In genomic region chr1:113166473-113166872, GRCh38 we compare ENCODE assay signal across 23 cellular contexts.
DNase-seq lines count a peak whose midpoint lies in the region; ATAC-seq, FAIRE-seq and TF ChIP-seq lines count a peak whose summit lies in the region.
"Had no signal": no experiment of that assay in that cellular context is flagged by ENCODE, and none has a peak within 500 bp of the region (broad histone marks: within the 10 kb centered on the region; RNA-seq: fewer than 3 reads in every experiment).

No MANE protein-coding gene starts in this region.

- H3K27me3 ChIP-seq in GM23338 (ENCODE audit: insufficient read depth) (no peaks in the 10 kb centered on the region), aorta (ENCODE audit: control insufficient read depth in 1 of 2, insufficient read depth in 2 of 2, low read length in 1 of 2) (no peaks in the 10 kb centered on the region)
- H3K27me3 ChIP-seq: BLaER1, MG63, Peyer's patch had no signal

- H3K36me3 ChIP-seq in GM23338 (ENCODE audit: insufficient read depth) (no peaks in the 10 kb centered on the region), SK-N-MC (ENCODE audit: insufficient read depth, low read length) (no peaks in the 10 kb centered on the region), aorta (ENCODE audit: control insufficient read depth in 1 of 2, insufficient read depth in 2 of 2, low read length in 1 of 2) (no peaks in the 10 kb centered on the region)
- H3K36me3 ChIP-seq: BLaER1, HAP-1, MG63, Peyer's patch had no signal

- H3K79me2 ChIP-seq in GM23338 (replicated peaks; ENCODE audit: insufficient read depth), result no peaks in the 10 kb centered on the region

- H3K27ac Mint-ChIP-seq in GM23338 (no peak overlapping the region), nephron (peak overlapping the region; percentile 3 to 66 (median 28))
- H3K27ac Mint-ChIP-seq: CD4-positive, CD25-positive, alpha-beta regulatory T cell had no signal

- H3K9me3 ChIP-seq in SK-N-MC (ENCODE audit: low read depth, low read length) (no peaks in the 10 kb centered on the region), aorta (ENCODE audit: control insufficient read depth, low read length) (peaks cover 5% of the 10 kb centered on the region)
- H3K9me3 ChIP-seq: HAP-1, MG63, Peyer's patch had no signal

- H3K4me3 ChIP-seq in GM23338 (no peak overlapping the region), SK-N-MC (no peak overlapping the region), aorta (ENCODE audit: low read length in 2 of 2) (no peak overlapping the region)
- H3K4me3 ChIP-seq: BLaER1, HAP-1, MG63, Peyer's patch had no signal

- intact Hi-C loops in aorta (cut with DNase I), result no loop called here

- H3F3A ChIP-seq in GM23338 (replicated peaks; ENCODE audit: low read depth), result no peaks in the 10 kb centered on the region

- WGBS in aorta, 2 donors, result 66 to 74% methylated on average over 5 of the region's 5 CpGs

- TF ChIP-seq CTCF in GM23338 (conservative IDR thresholded peaks at IDR 0.05; ENCODE audit: low read depth in 2 of 2), result no peak
- no peak for TF ChIP-seq CTCF in nephron (IDR thresholded peaks at IDR 0.05; ENCODE audit: unreplicated experiment in 3 of 3)
- no peak for TF ChIP-seq CTCF in D721Med (IDR thresholded peaks at IDR 0.05; ENCODE audit: insufficient read depth, missing control alignments)

- no peak overlapping the region for H3K4me2 ChIP-seq in GM23338
- H3K4me2 ChIP-seq: BLaER1 had no signal

- H3K4me1 Mint-ChIP-seq in GM23338 (peaks cover 2% of the 10 kb centered on the region; the same call in 1 of the 3 replicates), nephron (peaks cover 4% of the 10 kb centered on the region)
- H3K4me1 Mint-ChIP-seq: CD4-positive, CD25-positive, alpha-beta regulatory T cell had no signal

- H3K9me2 ChIP-seq in GM23338 (ENCODE audit: insufficient read depth), result 0 out of 2 replicates have a peak, but pooled peaks cover 5% of the 10 kb centered on the region

- FAIRE-seq in D721Med (lab: Jason Lieb, UNC), result no peak
- FAIRE-seq: GM18507 had no signal

- H3K36me3 Mint-ChIP-seq in GM23338 (ENCODE audit: low read depth), result peaks cover 3% of the 10 kb centered on the region; the same call in 1 of the 3 replicates
- no peaks in the 10 kb centered on the region for H3K36me3 Mint-ChIP-seq in nephron (ENCODE audit: low read depth)
- H3K36me3 Mint-ChIP-seq: CD4-positive, CD25-positive, alpha-beta regulatory T cell had no signal

- no peak for DNase-seq in GM23338 (ENCODE audit: low spot score)
- no peak for DNase-seq in SK-N-MC (ENCODE audit: low read depth, low spot score)
- DNase-seq in left kidney (ENCODE audit: low read depth, low spot score), result peak; percentile 47
- DNase-seq in aorta, result no peak
- DNase-seq in D721Med (ENCODE audit: insufficient read length, low spot score), result no peak
- DNase-seq: 8988T; CD4-positive, CD25-positive, alpha-beta regulatory T cell; GOT3; KG1; MG63; NCI-H1105 treated with DMSO at 0.1 percent for 48 hours; NCI-H146; NCI-H1930; NCI-H2107; NCI-H526; Peyer's patch had no signal

- peaks cover 1% of the 10 kb centered on the region for H3K27me3 Mint-ChIP-seq in GM23338 (ENCODE audit: insufficient read depth, low read depth, poor library complexity)
- peaks cover 4% of the 10 kb centered on the region for H3K27me3 Mint-ChIP-seq in nephron (ENCODE audit: low read depth)

- H3K4me1 ChIP-seq in GM23338 (ENCODE audit: insufficient read depth) (no peaks in the 10 kb centered on the region), aorta (ENCODE audit: control insufficient read depth in 1 of 2, insufficient read depth in 2 of 2, low read length in 2 of 2) (no peaks in the 10 kb centered on the region)
- H3K4me1 ChIP-seq: HAP-1, Peyer's patch had no signal

- ATAC-seq in GM23338 (no peak), GM21786 (IDR thresholded peaks at IDR 0.05; ENCODE audit: unreplicated experiment) (no peak), aorta (ENCODE audit: low FRiP score) (no peak), HG02759 (IDR thresholded peaks at IDR 0.05; ENCODE audit: unreplicated experiment) (no peak)
- ATAC-seq: SK-N-SH treated with all-trans-retinoic acid at 6 μM for 48 hours had no signal

- H3K27ac ChIP-seq in GM23338 (ENCODE audit: low read depth), result no peak overlapping the region
- H3K27ac ChIP-seq in SK-N-MC, result 0 out of 2 replicates have a peak overlapping the region, but pooled peaks have one; percentile 40
- no peak overlapping the region for H3K27ac ChIP-seq in aorta (ENCODE audit: low read depth in 1 of 2, low read length in 2 of 2)
- H3K27ac ChIP-seq: BLaER1, Peyer's patch had no signal

- H2AFZ ChIP-seq in GM23338, result peak overlapping the region; percentile 86; the same call in 1 of the 2 replicates

- no peak overlapping the region for H3K4me3 Mint-ChIP-seq in GM23338
- H3K4me3 Mint-ChIP-seq in nephron, result no peak overlapping the region
- H3K4me3 Mint-ChIP-seq: CD4-positive, CD25-positive, alpha-beta regulatory T cell had no signal

- no peaks in the 10 kb centered on the region for H4K20me1 ChIP-seq in GM23338 (replicated peaks; ENCODE audit: insufficient read depth)
- H4K20me1 ChIP-seq: BLaER1 had no signal

- H3K9me3 Mint-ChIP-seq in GM23338 (peaks cover 3% of the 10 kb centered on the region; the same call in 2 of the 3 replicates), nephron (peaks cover 4% of the 10 kb centered on the region)

- H3K9ac ChIP-seq in SK-N-MC (ENCODE audit: insufficient read length), result peak overlapping the region; percentile 0
- H3K9ac ChIP-seq: BLaER1 had no signal

TF ChIP-seq in GM23338, 12 proteins besides CTCF, POLR2A, EP300 and RAD21:
- TF ChIP-seq ETS1 (IDR thresholded peaks at IDR 0.05), result no peak
- no peak for TF ChIP-seq POLR2AphosphoS5 (IDR thresholded peaks at IDR 0.05; ENCODE audit: low read depth)
- no peak for TF ChIP-seq STAT1 (IDR thresholded peaks at IDR 0.05; ENCODE audit: unreplicated experiment)
